ENCODE assay signal across 13 cellular contexts in the genomic region with DNA sequence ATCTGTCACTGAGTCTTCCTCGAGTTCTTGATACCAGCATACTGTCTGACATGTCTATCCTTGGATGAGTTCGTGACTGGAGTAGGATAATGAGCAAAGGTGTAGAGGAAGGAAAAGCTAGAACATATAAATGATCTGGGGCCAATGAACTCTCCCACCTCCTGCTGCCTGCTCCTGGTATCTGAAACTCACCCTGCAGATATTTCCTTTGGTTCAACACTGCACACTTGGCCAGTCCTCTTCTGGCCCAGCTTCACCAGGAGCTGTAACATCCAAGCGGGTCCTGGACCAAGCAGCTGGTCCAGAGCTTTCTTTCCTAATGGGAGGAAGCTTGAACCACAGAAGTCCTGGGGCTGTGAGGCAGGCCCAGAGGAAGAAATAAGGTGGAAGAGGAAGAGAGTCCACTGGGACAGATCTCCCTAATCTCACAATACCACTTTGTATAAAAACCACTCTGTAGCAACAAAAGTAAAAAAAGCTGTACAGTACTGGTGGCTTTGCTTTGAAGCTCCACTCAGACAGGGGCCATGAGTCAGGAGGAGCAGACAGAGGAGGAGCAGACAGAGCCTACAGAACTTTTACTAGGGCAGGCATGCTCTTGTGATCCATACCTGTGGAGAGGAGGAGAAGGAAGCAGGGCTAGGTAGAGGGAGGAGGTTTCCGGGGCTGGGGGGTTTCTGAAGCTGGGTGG.
"Had no signal": no experiment of that assay in that cellular context is flagged by ENCODE, and none has a peak within 500 bp of the region (broad histone marks: within the 10 kb centered on the region; RNA-seq: fewer than 3 reads in every experiment).

No MANE protein-coding gene starts in this region.

- DNase-seq: activated CD4-positive, alpha-beta T cell treated with anti-CD3 and anti-CD28 coated beads, Interleukin-2, amount 10 ng/mL, durations not matched to agents 24 days and 14 days; activated CD4-positive, CD25-positive, alpha-beta regulatory T cell; activated CD8-positive, alpha-beta memory T cell treated with anti-CD3 and anti-CD28 coated beads, Interleukin-2, amount 50 U/mL, for 48 hours; activated gamma-delta T cell; activated T-cell treated with anti-CD3 and anti-CD28 coated beads, Interleukin-2, amount 50 U/mL, for 72 hours; hypothalamus; left cardiac atrium; lower lobe of right lung; T-helper 2 cell had no signal

- FAIRE-seq: colon, endometrium had no signal

- H3K9me3 ChIP-seq: lower lobe of right lung had no signal

- ATAC-seq: activated T-cell treated with anti-CD3 and anti-CD28 coated beads, Interleukin-2, amount 50 U/mL, for 72 hours; esophagus mucosa; left cardiac atrium; lower lobe of right lung; stimulated activated memory B cell treated with anti-CD40 and anti-IgM and Interleukin-4, amounts not matched to agents 10 μg/mL and 1 μg/mL and 100 μg/mL, for 72 hours had no signal

- H3K4me1 ChIP-seq: lower lobe of right lung had no signal

- H3K4me3 ChIP-seq: lower lobe of right lung had no signal

- H3K27ac ChIP-seq: lower lobe of right lung had no signal

- H3K36me3 ChIP-seq: lower lobe of right lung had no signal
